21 cellular contexts compared by ENCODE assay signal in genomic region chr5:179185256-179186091, GRCh38.
"Had no signal": no experiment of that assay in that cellular context is flagged by ENCODE, and none has a peak within 500 bp of the region (broad histone marks: within the 10 kb centered on the region; RNA-seq: fewer than 3 reads in every experiment).

No MANE protein-coding gene starts in this region.

- DNase-seq: activated CD8-positive, alpha-beta memory T cell treated with anti-CD3 and anti-CD28 coated beads for 24 hours; activated CD8-positive, alpha-beta memory T cell treated with anti-CD3 and anti-CD28 coated beads, Interleukin-2, amount 50 U/mL, for 48 hours; activated effector memory CD4-positive, alpha-beta T cell treated with Interleukin-2 at 50 U/mL for 16 hours; activated naive CD4-positive, alpha-beta T cell treated with anti-CD3 and anti-CD28 coated beads, Interleukin-2, amount 10 ng/mL, durations not matched to agents 7 days and 5 days; activated naive CD8-positive, alpha-beta T cell treated with anti-CD3 and anti-CD28 coated beads, Interleukin-2, amount 50 U/mL, for 24 hours; activated T-cell treated with anti-CD3 and anti-CD28 coated beads, Interleukin-2, amount 50 U/mL, for 48 hours; anterior cingulate cortex; cerebellar nuclear complex; effector memory CD4-positive, alpha-beta T cell; foreskin fibroblast; hypothalamus; naive B cell; stimulated activated naive B cell treated with anti-CD40 and anti-IgM and Interleukin-4, amounts not matched to agents 10 μg/mL and 1 μg/mL and 100 μg/mL, for 72 hours; T1000 had no signal

- FAIRE-seq: keratinocyte, pancreas had no signal

- H3K4me3 Mint-ChIP-seq: activated naive CD4-positive, alpha-beta T cell treated with anti-CD3 and anti-CD28 coated beads, Interleukin-2, amount 10 ng/mL, durations not matched to agents 7 days and 5 days; activated naive CD8-positive, alpha-beta T cell treated with anti-CD3 and anti-CD28 coated beads, Interleukin-2, amount 50 U/mL, for 24 hours; dendritic cell treated with granulocyte-macrophage colony-stimulating factor and Interleukin-4, amounts not matched to agents 40 ng/mL and 50 ng/mL, for 4 days; memory B cell; naive B cell; stimulated activated naive B cell treated with anti-CD40 and anti-IgM and Interleukin-4, amounts not matched to agents 10 μg/mL and 1 μg/mL and 100 μg/mL, for 72 hours had no signal

- ATAC-seq: activated CD4-positive, CD25-positive, alpha-beta regulatory T cell treated with anti-CD3 and anti-CD28 coated beads, Interleukin-2, amount 50 U/mL, for 24 hours; activated naive CD8-positive, alpha-beta T cell treated with anti-CD3 and anti-CD28 coated beads, Interleukin-2, amount 50 U/mL, for 24 hours; left lung; mucosa of descending colon; pancreas; stimulated activated naive B cell treated with anti-CD40 and anti-IgM and Interleukin-4, amounts not matched to agents 10 μg/mL and 1 μg/mL and 100 μg/mL, for 72 hours had no signal

- H3K9me3 Mint-ChIP-seq: activated naive CD4-positive, alpha-beta T cell treated with anti-CD3 and anti-CD28 coated beads, Interleukin-2, amount 10 ng/mL, durations not matched to agents 7 days and 5 days; activated naive CD8-positive, alpha-beta T cell treated with anti-CD3 and anti-CD28 coated beads, Interleukin-2, amount 50 U/mL, for 24 hours; dendritic cell treated with granulocyte-macrophage colony-stimulating factor and Interleukin-4, amounts not matched to agents 40 ng/mL and 50 ng/mL, for 4 days; memory B cell; naive B cell; stimulated activated naive B cell treated with anti-CD40 and anti-IgM and Interleukin-4, amounts not matched to agents 10 μg/mL and 1 μg/mL and 100 μg/mL, for 72 hours had no signal

- H3K4me3 ChIP-seq: left lung, mucosa of descending colon, pancreas had no signal

- H3K9me3 ChIP-seq: left lung, mucosa of descending colon, pancreas had no signal

- H3K27me3 ChIP-seq: pancreas had no signal

- H3K27ac ChIP-seq: left lung, pancreas had no signal

- H3K27ac Mint-ChIP-seq: activated naive CD4-positive, alpha-beta T cell treated with anti-CD3 and anti-CD28 coated beads, Interleukin-2, amount 10 ng/mL, durations not matched to agents 7 days and 5 days; activated naive CD8-positive, alpha-beta T cell treated with anti-CD3 and anti-CD28 coated beads, Interleukin-2, amount 50 U/mL, for 24 hours; dendritic cell treated with granulocyte-macrophage colony-stimulating factor and Interleukin-4, amounts not matched to agents 40 ng/mL and 50 ng/mL, for 4 days; memory B cell; stimulated activated naive B cell treated with anti-CD40 and anti-IgM and Interleukin-4, amounts not matched to agents 10 μg/mL and 1 μg/mL and 100 μg/mL, for 72 hours had no signal

- H3K4me1 ChIP-seq: left lung, pancreas had no signal

- H3K4me1 Mint-ChIP-seq: activated naive CD4-positive, alpha-beta T cell treated with anti-CD3 and anti-CD28 coated beads, Interleukin-2, amount 10 ng/mL, durations not matched to agents 7 days and 5 days; memory B cell; stimulated activated naive B cell treated with anti-CD40 and anti-IgM and Interleukin-4, amounts not matched to agents 10 μg/mL and 1 μg/mL and 100 μg/mL, for 72 hours had no signal

- H3K36me3 Mint-ChIP-seq: activated naive CD4-positive, alpha-beta T cell treated with anti-CD3 and anti-CD28 coated beads, Interleukin-2, amount 10 ng/mL, durations not matched to agents 7 days and 5 days; memory B cell; naive B cell had no signal

- H3K36me3 ChIP-seq: left lung, pancreas had no signal
